ENCODE assay signal across 6 cellular contexts in the genomic region with DNA sequence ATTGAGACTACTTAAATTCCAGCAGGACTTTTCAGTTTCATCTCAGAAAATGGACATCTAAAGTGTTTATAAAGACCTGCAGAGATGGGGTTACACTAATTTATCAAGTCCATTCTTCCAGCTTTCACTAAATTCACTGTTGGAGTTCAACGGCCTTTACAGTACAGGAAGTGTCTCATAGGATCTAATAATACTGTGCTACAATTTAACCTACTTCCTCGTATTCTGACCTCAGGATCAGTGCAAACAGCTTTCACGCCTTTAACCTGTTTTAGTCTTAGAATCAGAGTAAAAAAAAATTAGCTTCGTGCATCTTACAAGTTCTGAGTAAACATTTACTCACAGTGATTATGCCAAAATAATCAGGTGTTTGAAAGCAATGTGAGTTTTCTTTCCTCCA.
"Had no signal": no experiment of that assay in that cellular context is flagged by ENCODE, and none has a peak within 500 bp of the region (broad histone marks: within the 10 kb centered on the region; RNA-seq: fewer than 3 reads in every experiment).

No MANE protein-coding gene starts in this region.

- H3K27ac Mint-ChIP-seq: HFFc6 had no signal

- H3K4me3 Mint-ChIP-seq: HFFc6 had no signal

- ATAC-seq: HCT116, K562 had no signal

- H3K4me3 ChIP-seq: K562 had no signal

- DNase-seq: GOT3, H7, HFFc6, IMR-90 had no signal
